9 cellular contexts compared by ENCODE assay signal in genomic region chr3:45035441-45036301, GRCh38. TPM values are rescaled to one million over a fixed set of nuclear protein-coding genes. Genes with fewer than 3 reads are reported as not detected.
DNase-seq lines count a peak whose midpoint lies in the region; ATAC-seq, FAIRE-seq and TF ChIP-seq lines count a peak whose summit lies in the region.
"Had no signal": no experiment of that assay in that cellular context is flagged by ENCODE, and none has a peak within 500 bp of the region (broad histone marks: within the 10 kb centered on the region; RNA-seq: fewer than 3 reads in every experiment).

No MANE protein-coding gene starts in this region.

- peak in 3 of 4 donors; percentile 5 to 11 (median 10) for ATAC-seq in pancreas
- ATAC-seq in GM18909 (IDR thresholded peaks at IDR 0.05; ENCODE audit: poor library complexity, unreplicated experiment), result no peak
- ATAC-seq: HCT116 had no signal

- peaks cover 0 to 3% (median 0%) of the 10 kb centered on the region in 3 donors for H3K4me1 ChIP-seq in pancreas

- TF ChIP-seq CTCF in fibroblast of villous mesenchyme (IDR thresholded peaks at IDR 0.05; ENCODE audit: insufficient read depth, low read depth, low read length), result no peak
- no peak for TF ChIP-seq CTCF in pancreas (IDR thresholded peaks at IDR 0.05)

- H3K36me3 ChIP-seq in pancreas, result no peaks in the 10 kb centered on the region

- no peak for FAIRE-seq in pancreas (lab: Jason Lieb, UNC)

- POLR2A ChIA-PET in HEK293T (lab: Yijun Ruan, JAX), result no interaction called here

- H3K4me3 ChIP-seq in fibroblast of villous mesenchyme (ENCODE audit: low read depth, low read length) (peak overlapping the region; percentile 41), pancreas (peak overlapping the region in 1 of 4 donors; percentile 33)

- peak; percentile 55 for DNase-seq in EH (ENCODE audit: low read depth)
- DNase-seq in activated T-cell treated with anti-CD3 and anti-CD28 coated beads for 4 hours, result peak; percentile 14
- peak; percentile 35 for DNase-seq in fibroblast of villous mesenchyme (ENCODE audit: low read depth)
- peak in 3 of 6 donors; percentile 28 to 67 (median 62) for DNase-seq in pancreas
- DNase-seq in NCI-H2081 treated with DMSO at 0.1 percent for 48 hours (lab: John Stamatoyannopoulos, UW), result no peak
- DNase-seq in HEK293T (ENCODE audit: extremely low spot score), result no peak
- no peak for DNase-seq in NCI-H1694 (lab: John Stamatoyannopoulos, UW)

- intact Hi-C loops in pancreas (cut with DNase I), result loop anchor here in 2 of 3 donors (5.0 to 10.0 kb wide), 3 partner anchors 177 to 462 kb away; no protein-coding TSS in a partner anchor

- CTCF ChIA-PET in HEK293T (lab: Yijun Ruan, JAX), result interaction anchor here (1.6 kb wide), 1 partner anchor 175 kb away, joined by 7 read pairs; no protein-coding TSS in a partner anchor

- no peaks in the 10 kb centered on the region for H3K9me3 ChIP-seq in pancreas

- no peaks in the 10 kb centered on the region for H3K27me3 ChIP-seq in pancreas

- 25 to 28% methylated on average over 64 of the region's 64 CpGs for WGBS in pancreas, 2 donors

- H3K27ac ChIP-seq in pancreas, result no peak overlapping the region

TF ChIP-seq in HEK293T, 16 proteins besides CTCF, POLR2A, EP300 and RAD21:
- no peak for TF ChIP-seq CTBP1 (IDR thresholded peaks at IDR 0.05; ENCODE audit: borderline replicate concordance)
- no peak for TF ChIP-seq HDGF (IDR thresholded peaks at IDR 0.05; ENCODE audit: borderline replicate concordance)
- TF ChIP-seq ELF4 (IDR thresholded peaks at IDR 0.05), result no peak
- no peak for TF ChIP-seq FOXM1 (IDR thresholded peaks at IDR 0.05; ENCODE audit: borderline replicate concordance)
TF ChIP-seq in HEK293T: peak in this region for 0.

RNA-seq across cellular contexts. Expression of gene CLEC3B, which starts 9.6 kb away (rescaled TPM):
- total RNA-seq in fibroblast of villous mesenchyme, result 0.43 and 0.64 TPM in 2 replicates
- 10 to 100 TPM in 1 of 6 donors, 1 to 10 TPM in 5; 1.3 to 10.6 (median 5.5) TPM for total RNA-seq in pancreas
- 10 to 100 TPM; 12.8 to 31.9 TPM for polyA plus RNA-seq in pancreas

RNA-seq across cellular contexts. Expression of gene EXOSC7, which starts 59.6 kb away (rescaled TPM):
- 27.1 and 32.4 TPM in 2 replicates for total RNA-seq in fibroblast of villous mesenchyme
- 10 to 100 TPM in 5 of 6 donors, 1 to 10 TPM in 1; 9.2 to 18.0 (median 13.0) TPM for total RNA-seq in pancreas
- polyA plus RNA-seq in pancreas, result 10 to 100 TPM; 18.8 to 21.8 TPM

RNA-seq across cellular contexts. Expression of gene ZDHHC3, which starts 59.7 kb away (rescaled TPM):
- 58.3 and 60.0 TPM in 2 replicates for total RNA-seq in fibroblast of villous mesenchyme
- total RNA-seq in pancreas, result 10 to 100 TPM; 16.1 to 28.3 (median 20.8) TPM
- polyA plus RNA-seq in pancreas, result 10 to 100 TPM; 11.4 to 15.9 TPM

Comparison
In these comparisons a context has a peak if more than half of its experiments do, and no peak if none do; other contexts are left out.
1. DNase-seq: peak in EH (single experiment), activated T-cell treated with anti-CD3 and anti-CD28 coated beads for 4 hours (single experiment) and fibroblast of villous mesenchyme (single experiment); none in NCI-H2081 treated with DMSO at 0.1 percent for 48 hours (single experiment), HEK293T (single experiment) and NCI-H1694 (single experiment).